In genomic region chr19:20238025-20238623, GRCh38 we compare ENCODE assay signal across 8 cellular contexts.
DNase-seq lines count a peak whose midpoint lies in the region; ATAC-seq, FAIRE-seq and TF ChIP-seq lines count a peak whose summit lies in the region.

No MANE protein-coding gene starts in this region.

- no peak for ATAC-seq in HepG2
- peak; percentile 98 for ATAC-seq in T-helper 17 cell

- H3K4me3 Mint-ChIP-seq in T-helper 17 cell: peak overlapping the region; percentile 96

- no peaks in the 10 kb centered on the region for H3K9me2 ChIP-seq in hepatocyte (replicated peaks; ENCODE audit: insufficient read depth)

- TF ChIP-seq EP300 in HepG2 (IDR thresholded peaks at IDR 0.05; ENCODE audit: low read depth in 2 of 2, low read length in 2 of 2) (no peak), HepG2 (CRISPR knock-in tag; IDR thresholded peaks at IDR 0.05; ENCODE audit: borderline replicate concordance) (no peak)

- CTCF ChIA-PET in HepG2 (lab: Yijun Ruan, JAX; ENCODE audit: low intra/inter-chr PET ratio, low total read pairs): no interaction called here

- TF ChIP-seq POLR2A in HepG2 (IDR thresholded peaks at IDR 0.05; ENCODE audit: insufficient read depth in 1 of 2, low read depth in 2 of 2, low read length in 2 of 2) (no peak), vagina (IDR thresholded peaks at IDR 0.05) (no peak)

- intact Hi-C loops in HepG2 (cut with micrococcal nuclease; ENCODE audit: unreplicated experiment) (no loop called here), vagina (cut with DNase I) (no loop called here)

- peaks cover 9% of the 10 kb centered on the region for H3K4me1 Mint-ChIP-seq in T-helper 17 cell

- no TSS peak for BruUV-seq in HepG2 (replicated peaks; lab: Mats Ljungman, UMichigan)

- TF ChIP-seq RAD21 in liver (IDR thresholded peaks at IDR 0.05): no peak
- TF ChIP-seq RAD21 in HepG2 (CRISPR knock-in tag; IDR thresholded peaks at IDR 0.05): no peak

- POLR2A ChIA-PET in HepG2 (lab: Yijun Ruan, JAX): no interaction called here

- in situ Hi-C loops in HepG2 (cut with HindIII; ENCODE audit: extremely low pct_ligation_motif_present, low pct_unique_long_range_greater_than_20kb) (no loop called here), astrocyte of the cerebellum (cut with HindIII; ENCODE audit: low sequenced_read_pairs) (no loop called here)

- 6% methylated on average over 25 of the region's 25 CpGs for WGBS in liver
- WGBS in HepG2 (ENCODE audit: low lambda C conversion rate): 73% methylated on average over 19 of the region's 25 CpGs
- 43% methylated on average over 25 of the region's 25 CpGs for WGBS in hepatocyte (ENCODE audit: low lambda C conversion rate, missing lambda C conversion rate)

- peaks cover 2 to 4% (median 3%) of the 10 kb centered on the region in 4 donors for H3K9me3 ChIP-seq in liver (ENCODE audit: control insufficient read depth in 4 of 4, low read length in 3 of 4)
- peaks cover 63% of the 10 kb centered on the region for H3K9me3 ChIP-seq in HepG2 (ENCODE audit: low read length)
- no peaks in the 10 kb centered on the region for H3K9me3 ChIP-seq in T-helper 17 cell (ENCODE audit: control insufficient read depth, low read length, poor library complexity, severe bottlenecking)
- H3K9me3 ChIP-seq in hepatocyte (ENCODE audit: low read depth): no peaks in the 10 kb centered on the region
- H3K9me3 ChIP-seq in vagina: no peaks in the 10 kb centered on the region

- H3K27ac Mint-ChIP-seq in T-helper 17 cell: peak overlapping the region; percentile 92

- H2AFZ ChIP-seq in HepG2 (ENCODE audit: low read length): no peak overlapping the region
- H2AFZ ChIP-seq in hepatocyte: peak overlapping the region; percentile 58

- no peak for FAIRE-seq in HepG2 (lab: Jason Lieb, UNC)
- no peak for FAIRE-seq in HTR-8/SVneo (lab: Jason Lieb, UNC)

- H3K4me2 ChIP-seq in HepG2 (ENCODE audit: low read depth, low read length) (no peak overlapping the region), hepatocyte (peak overlapping the region; percentile 88)

- H3K36me3 ChIP-seq in liver (ENCODE audit: control insufficient read depth in 4 of 4, insufficient read depth in 3 of 4, low read depth in 1 of 4, low read length in 3 of 4) (no peaks in the 10 kb centered on the region), HepG2 (replicated peaks in 1 of 2; ENCODE audit: control insufficient read depth in 1 of 2, insufficient read depth in 2 of 2, low read length in 2 of 2) (no peaks in the 10 kb centered on the region), hepatocyte (replicated peaks; ENCODE audit: insufficient read depth, low read depth) (no peaks in the 10 kb centered on the region), vagina (no peaks in the 10 kb centered on the region)

- H3K9ac ChIP-seq in liver (ENCODE audit: low read depth in 1 of 2, low read length in 2 of 2) (no peak overlapping the region), HepG2 (ENCODE audit: insufficient read depth, low read depth, low read length) (no peak overlapping the region)

- H3K27ac ChIP-seq in liver (ENCODE audit: low read depth in 1 of 2, low read length in 2 of 2): no peak overlapping the region
- no peak overlapping the region for H3K27ac ChIP-seq in HepG2 (ENCODE audit: extremely low read length, insufficient read depth, low read length)
- H3K27ac ChIP-seq in hepatocyte: peak overlapping the region; percentile 72
- H3K27ac ChIP-seq in vagina: peak overlapping the region; percentile 44

- peaks cover 0 to 6% (median 0%) of the 10 kb centered on the region in 4 donors for H3K4me1 ChIP-seq in liver (ENCODE audit: control insufficient read depth in 4 of 4, insufficient read depth in 4 of 4, low read length in 3 of 4)
- H3K4me1 ChIP-seq in HepG2 (ENCODE audit: insufficient read depth, low read length): no peaks in the 10 kb centered on the region
- H3K4me1 ChIP-seq in hepatocyte (ENCODE audit: insufficient read depth): peaks cover 7% of the 10 kb centered on the region
- peaks cover 10% of the 10 kb centered on the region for H3K4me1 ChIP-seq in vagina

- H3K27me3 ChIP-seq in liver (ENCODE audit: control insufficient read depth in 4 of 4, insufficient read depth in 4 of 4, low read length in 3 of 4) (no peaks in the 10 kb centered on the region), HepG2 (ENCODE audit: control insufficient read depth in 1 of 2, insufficient read depth in 2 of 2, low read length in 2 of 2) (no peaks in the 10 kb centered on the region), hepatocyte (no peaks in the 10 kb centered on the region), vagina (no peaks in the 10 kb centered on the region)

- H3K36me3 Mint-ChIP-seq in T-helper 17 cell (ENCODE audit: low read depth): no peaks in the 10 kb centered on the region

- H3K4me3 ChIP-seq in liver (ENCODE audit: low read depth in 1 of 3, low read length in 3 of 3): peak overlapping the region; percentile 41 to 54 (median 47)
- no peak overlapping the region for H3K4me3 ChIP-seq in HepG2 (replicated peaks in 1 of 3; ENCODE audit: insufficient read depth in 1 of 3, low read depth in 2 of 3, low read length in 3 of 3)
- peak overlapping the region; percentile 62 for H3K4me3 ChIP-seq in astrocyte of the cerebellum (ENCODE audit: low read depth, low read length)
- H3K4me3 ChIP-seq in hepatocyte: peak overlapping the region; percentile 30
- peak overlapping the region; percentile 63 to 78 for H3K4me3 ChIP-seq in vagina

- H4K20me1 ChIP-seq in HepG2 (ENCODE audit: insufficient read depth, low read length): no peaks in the 10 kb centered on the region
- no peaks in the 10 kb centered on the region for H4K20me1 ChIP-seq in hepatocyte (ENCODE audit: insufficient read depth, poor library complexity, severe bottlenecking)

- H3K27me3 Mint-ChIP-seq in T-helper 17 cell: no peaks in the 10 kb centered on the region

- H3K79me2 ChIP-seq in HepG2 (ENCODE audit: insufficient read depth, low read length) (no peaks in the 10 kb centered on the region), hepatocyte (peaks cover 3% of the 10 kb centered on the region)

- DNase-seq in HepG2 (ENCODE audit: low spot score) (no peak), HTR-8/SVneo (ENCODE audit: insufficient read length, low spot score) (peak; percentile 38), T-helper 17 cell (peak; percentile 62 to 84 (median 73)), astrocyte of the cerebellum (ENCODE audit: low read depth) (peak; percentile 54), hepatocyte (ENCODE audit: low spot score) (peak; percentile 90), renal cortical epithelial cell (ENCODE audit: low read depth) (peak; percentile 73), vagina (ENCODE audit: extremely low spot score in 2 of 2) (peak in 1 of 2 donors; percentile 89)

- no peak for TF ChIP-seq CTCF in liver (IDR thresholded peaks at IDR 0.05; ENCODE audit: low read depth, low read length, missing input control)
- no peak for TF ChIP-seq CTCF in HepG2 (CRISPR knock-in tag; IDR thresholded peaks at IDR 0.05)
- no peak for TF ChIP-seq CTCF in astrocyte of the cerebellum (IDR thresholded peaks at IDR 0.05; ENCODE audit: low read depth, low read length, missing control alignments)
- TF ChIP-seq CTCF in hepatocyte (IDR thresholded peaks at IDR 0.05; ENCODE audit: poor library complexity): no peak
- no peak for TF ChIP-seq CTCF in vagina (IDR thresholded peaks at IDR 0.05)

TF ChIP-seq in liver, 16 proteins besides CTCF, POLR2A, EP300 and RAD21:
- no peak for TF ChIP-seq EGR1 (IDR thresholded peaks at IDR 0.05; ENCODE audit: low read depth in 2 of 2)
- peak; percentile 52 for TF ChIP-seq SP1 (IDR thresholded peaks at IDR 0.05)

TF ChIP-seq in HepG2, 621 proteins besides CTCF, POLR2A, EP300 and RAD21 (continues in another document):
- TF ChIP-seq HMGXB4 (CRISPR knock-in tag; IDR thresholded peaks at IDR 0.05; ENCODE audit: borderline replicate concordance in 1 of 2, low read depth in 1 of 2) (no peak), SP1 (IDR thresholded peaks at IDR 0.05) (no peak), SP1 (CRISPR knock-in tag; IDR thresholded peaks at IDR 0.05) (no peak), RFXAP (CRISPR knock-in tag; IDR thresholded peaks at IDR 0.05; ENCODE audit: borderline replicate concordance) (no peak), MTA3 (CRISPR knock-in tag; IDR thresholded peaks at IDR 0.05) (no peak)
- TF ChIP-seq, protein P1, sequence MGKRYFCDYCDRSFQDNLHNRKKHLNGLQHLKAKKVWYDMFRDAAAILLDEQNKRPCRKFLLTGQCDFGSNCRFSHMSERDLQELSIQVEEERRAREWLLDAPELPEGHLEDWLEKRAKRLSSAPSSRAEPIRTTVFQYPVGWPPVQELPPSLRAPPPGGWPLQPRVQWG (CRISPR knock-in tag; IDR thresholded peaks at IDR 0.05; ENCODE audit: borderline replicate concordance, low read depth): no peak

Comparison
In these comparisons a context has a peak if more than half of its experiments do, and no peak if none do; other contexts are left out.
1. H3K4me3 ChIP-seq: peak in liver (3 of 3), astrocyte of the cerebellum (single experiment), hepatocyte (single experiment) and vagina (2 of 2); none in HepG2 (0 of 3).
2. H3K27ac ChIP-seq: peak in hepatocyte (single experiment) and vagina (single experiment); none in liver (0 of 2) and HepG2 (single experiment).